In genomic region chr1:197773856-197774255, GRCh38 we compare ENCODE assay signal across 8 cellular contexts. TPM values are rescaled to one million over a fixed set of nuclear protein-coding genes. Genes with fewer than 3 reads are reported as not detected.
A peak's percentile ranks its signal among the peaks of the same experiment; 100 is the strongest.
DNase-seq lines count a peak whose midpoint lies in the region; ATAC-seq and TF ChIP-seq lines count a peak whose summit lies in the region.

No MANE protein-coding gene starts in this region.

- H3K27ac ChIP-seq in GM23248 (peak overlapping the region; percentile 82), RWPE2 (ENCODE audit: poor library complexity, severe bottlenecking) (peak overlapping the region; percentile 85), rectal smooth muscle tissue (ENCODE audit: low read depth, low read length) (no peak overlapping the region)

- in situ Hi-C loops in GM23248 (cut with MboI), result no loop called here

- TF ChIP-seq CTCF in RWPE2 (IDR thresholded peaks at IDR 0.05; ENCODE audit: poor library complexity, severe bottlenecking), result no peak

- H3K27me3 ChIP-seq in GM23248 (replicated peaks; ENCODE audit: insufficient read depth), result no peaks in the 10 kb centered on the region
- no peaks in the 10 kb centered on the region for H3K27me3 ChIP-seq in RWPE2 (ENCODE audit: insufficient read depth, poor library complexity, severe bottlenecking)
- no peaks in the 10 kb centered on the region for H3K27me3 ChIP-seq in rectal smooth muscle tissue (ENCODE audit: control insufficient read depth, insufficient read depth, low read length)

- TF ChIP-seq POLR2A in erythroblast (IDR thresholded peaks at IDR 0.05; ENCODE audit: low read length), result no peak

- H3K79me2 ChIP-seq in GM23248 (ENCODE audit: insufficient read depth), result peaks cover 51% of the 10 kb centered on the region

- peak overlapping the region; percentile 92 for H3K9ac ChIP-seq in GM23248
- H3K9ac ChIP-seq in rectal smooth muscle tissue (ENCODE audit: low read length), result no peak overlapping the region

- H3K4me2 ChIP-seq in GM23248 (ENCODE audit: unreplicated experiment), result peak overlapping the region; percentile 96

- no peaks in the 10 kb centered on the region for H4K20me1 ChIP-seq in GM23248 (ENCODE audit: insufficient read depth)

- no peaks in the 10 kb centered on the region for H3K9me2 ChIP-seq in GM23248 (ENCODE audit: insufficient read depth)

- H2AFZ ChIP-seq in GM23248, result peak overlapping the region; percentile 90

- no peaks in the 10 kb centered on the region; the same call in 1 of the 2 replicates for H3K36me3 ChIP-seq in GM23248 (ENCODE audit: low read depth)
- H3K36me3 ChIP-seq in RWPE2 (ENCODE audit: low read depth), result peaks cover 17% of the 10 kb centered on the region
- H3K36me3 ChIP-seq in rectal smooth muscle tissue (ENCODE audit: control insufficient read depth, insufficient read depth, low read length), result no peaks in the 10 kb centered on the region

- WGBS in GM23248 (ENCODE audit: low coverage in 1 of 2, low lambda C conversion rate in 2 of 2, missing lambda C conversion rate in 2 of 2), 2 experiments, result 51 to 56% methylated on average over 2 of the region's 2 CpGs

- H3K9me3 ChIP-seq in GM23248 (ENCODE audit: low read depth) (no peaks in the 10 kb centered on the region), RWPE2 (ENCODE audit: severe bottlenecking) (no peaks in the 10 kb centered on the region)

- peak; percentile 13 for DNase-seq in GM23248
- DNase-seq in RWPE2 (ENCODE audit: low spot score), result no peak
- DNase-seq in erythroblast (lab: John Stamatoyannopoulos, UW), result peak; percentile 21 to 46
- no peak for DNase-seq in SKM-1 (lab: John Stamatoyannopoulos, UW; ENCODE audit: unreplicated experiment)
- DNase-seq in activated effector memory CD4-positive, alpha-beta T cell treated with anti-CD3 and anti-CD28 coated beads, Interleukin-2, amount 50 U/mL, for 16 hours, result no peak
- no peak for DNase-seq in mesenteric fat pad (ENCODE audit: low spot score)
- DNase-seq in RPMI8226, result no peak

- peaks cover 39% of the 10 kb centered on the region for H3F3A ChIP-seq in GM23248 (ENCODE audit: insufficient read depth)

- H3K4me1 ChIP-seq in GM23248 (ENCODE audit: insufficient read depth) (peaks cover 31% of the 10 kb centered on the region), RWPE2 (ENCODE audit: insufficient read depth, poor library complexity, severe bottlenecking) (peaks cover 37% of the 10 kb centered on the region), rectal smooth muscle tissue (ENCODE audit: control insufficient read depth, insufficient read depth, low read length) (peaks cover 12% of the 10 kb centered on the region)

- no peak for ATAC-seq in RWPE2 (ENCODE audit: low read depth)

- peak overlapping the region; percentile 83 for H3K4me3 ChIP-seq in GM23248
- H3K4me3 ChIP-seq in RWPE2 (ENCODE audit: severe bottlenecking), result peak overlapping the region; percentile 70
- peak overlapping the region; percentile 10 for H3K4me3 ChIP-seq in rectal smooth muscle tissue (ENCODE audit: low read length)

RNA-seq across cellular contexts. Expression of gene DENND1B, which starts 1.4 kb away (rescaled TPM):
- 21.3 and 28.1 TPM in 2 replicates for total RNA-seq in GM23248 (2014; rRNA removed; shearing (Covaris generic))
- polyA plus RNA-seq in GM23248 (2016; fragmentation: Nextera tagmentation; extraction: Ambion mirVana), result 8.9 and 9.2 TPM in 2 replicates
- total RNA-seq in mesenteric fat pad, result 7.1 TPM

Comparison
In these comparisons a context has a peak if more than half of its experiments do, and no peak if none do; other contexts are left out.
1. DNase-seq: peak in GM23248 (single experiment) and erythroblast (2 of 2); none in RWPE2 (single experiment), SKM-1 (single experiment), activated effector memory CD4-positive, alpha-beta T cell treated with anti-CD3 and anti-CD28 coated beads, Interleukin-2, amount 50 U/mL, for 16 hours (single experiment), mesenteric fat pad (single experiment) and RPMI8226 (single experiment).
2. H3K4me3 ChIP-seq: peak in every context shown above with its lines; median percentile 83 in GM23248; 70 in RWPE2; 10 in rectal smooth muscle tissue.